In the genomic region with DNA sequence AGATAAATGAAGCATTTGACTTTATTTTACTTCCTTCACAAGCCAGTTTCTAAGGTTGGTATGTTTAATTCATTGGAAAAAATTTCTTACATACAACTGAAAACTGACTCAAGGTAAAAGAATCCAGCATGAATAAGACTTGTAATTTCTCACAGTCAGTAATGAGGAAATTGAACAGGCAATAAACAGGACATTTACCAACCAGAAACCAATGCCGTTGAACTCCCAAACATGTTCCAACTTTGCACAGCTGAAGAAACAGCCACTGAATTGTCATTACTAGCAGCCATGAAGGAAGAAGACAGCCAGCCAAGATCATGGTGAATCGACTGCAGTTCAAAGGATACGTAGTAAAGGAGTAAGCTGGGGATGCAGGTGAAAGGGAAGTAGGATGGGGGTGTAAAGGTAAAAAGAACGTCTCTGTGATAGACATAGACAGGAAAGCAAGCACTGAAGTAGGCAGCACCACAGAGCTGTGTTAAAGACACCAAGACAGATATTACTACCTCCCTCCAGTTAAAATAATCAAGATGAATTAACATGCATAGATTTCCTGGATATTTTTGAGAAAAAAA, we compare ENCODE assay signal across 16 cellular contexts. TPM values are rescaled to one million over a fixed set of nuclear protein-coding genes. Genes with fewer than 3 reads are reported as not detected.
DNase-seq lines count a peak whose midpoint lies in the region; FAIRE-seq and TF ChIP-seq lines count a peak whose summit lies in the region.
"Had no signal": no experiment of that assay in that cellular context is flagged by ENCODE, and none has a peak within 500 bp of the region (broad histone marks: within the 10 kb centered on the region; RNA-seq: fewer than 3 reads in every experiment).

No MANE protein-coding gene starts in this region.

- H3K27me3 ChIP-seq in small intestine (ENCODE audit: control insufficient read depth in 2 of 2, insufficient read depth in 2 of 2, low read length in 2 of 2): no peaks in the 10 kb centered on the region
- H3K27me3 ChIP-seq: heart right ventricle had no signal

- H3K4me3 ChIP-seq in astrocyte of the cerebellum (ENCODE audit: low read depth, low read length): no peak overlapping the region
- no peak overlapping the region for H3K4me3 ChIP-seq in fibroblast of the aortic adventitia (ENCODE audit: low read depth, low read length)
- no peak overlapping the region for H3K4me3 ChIP-seq in small intestine (ENCODE audit: low read depth in 1 of 2, low read length in 2 of 2)
- H3K4me3 ChIP-seq: coronary artery, heart right ventricle, lung had no signal

- in situ Hi-C loops in astrocyte of the cerebellum (cut with HindIII; ENCODE audit: low sequenced_read_pairs): no loop called here

- H3K4me1 ChIP-seq in small intestine (ENCODE audit: control insufficient read depth in 2 of 2, insufficient read depth in 1 of 2, low read depth in 1 of 2, low read length in 1 of 2): peaks cover 0 to 5% of the 10 kb centered on the region in 2 donors

- TF ChIP-seq POLR2A in GM12891 (IDR thresholded peaks at IDR 0.05; ENCODE audit: low read depth, low read length): no peak

- DNase-seq in GM12891 (ENCODE audit: insufficient read length, low spot score) (no peak), astrocyte of the cerebellum (ENCODE audit: low read depth) (peak; percentile 47), fibroblast of the aortic adventitia (ENCODE audit: low read depth) (peak; percentile 59), small intestine (peak; percentile 21), RCC 7860 (ENCODE audit: low spot score) (no peak)
- no peak for DNase-seq in activated CD4-positive, CD25-positive, alpha-beta regulatory T cell treated with anti-CD3 and anti-CD28 coated beads, Interleukin-2, amount 50 U/mL, for 72 hours
- DNase-seq in stimulated activated CD4-positive, alpha-beta T cell treated with anti-CD3 and anti-CD28 coated beads, Interleukin-4, amount 100 ng/mL, for 1 hour: no peak
- DNase-seq in central memory CD4-positive, alpha-beta T cell: no peak
- DNase-seq: activated CD4-positive, alpha-beta T cell treated with anti-CD3 and anti-CD28 coated beads, Interleukin-2, amount 10 ng/mL, durations not matched to agents 7 days and 5 days; activated effector memory CD4-positive, alpha-beta T cell treated with Interleukin-2 at 50 U/mL for 16 hours; heart right ventricle; NCI-H82; stimulated activated naive CD4-positive, alpha-beta T cell had no signal

- no peak overlapping the region for H3K27ac ChIP-seq in small intestine (ENCODE audit: low read depth in 1 of 2, low read length in 1 of 2)
- H3K27ac ChIP-seq: coronary artery, heart right ventricle had no signal

- 19 to 57% (median 43%) methylated on average over 4 of the region's 4 CpGs for WGBS in small intestine, 3 donors

- FAIRE-seq in GM12891 (lab: Jason Lieb, UNC) (peak; percentile 76), small intestine (lab: Jason Lieb, UNC) (no peak), RCC 7860 (lab: Jason Lieb, UNC) (no peak)
- FAIRE-seq: HepG2 had no signal

- TF ChIP-seq CTCF in astrocyte of the cerebellum (IDR thresholded peaks at IDR 0.05; ENCODE audit: low read depth, low read length, missing control alignments) (no peak), fibroblast of the aortic adventitia (IDR thresholded peaks at IDR 0.05; ENCODE audit: insufficient read depth, low read length) (no peak)

- peaks cover 0 to 2% of the 10 kb centered on the region in 2 donors for H3K36me3 ChIP-seq in small intestine (ENCODE audit: control insufficient read depth in 2 of 2, insufficient read depth in 2 of 2, low read length in 2 of 2)

- no peaks in the 10 kb centered on the region for H3K9me3 ChIP-seq in small intestine (ENCODE audit: control insufficient read depth, low read depth)
- H3K9me3 ChIP-seq: heart right ventricle had no signal

TF ChIP-seq in GM12891, 5 proteins besides CTCF, POLR2A, EP300 and RAD21:
- TF ChIP-seq SPI1 (IDR thresholded peaks at IDR 0.05; ENCODE audit: low read depth, low read length) (no peak), PAX5 (IDR thresholded peaks at IDR 0.05; ENCODE audit: insufficient read depth, low read length, severe bottlenecking) (no peak), POU2F2 (IDR thresholded peaks at IDR 0.05; ENCODE audit: low read depth, low read length) (no peak), POLR2AphosphoS5 (IDR thresholded peaks at IDR 0.05; ENCODE audit: low read depth, low read length) (no peak), TAF1 (IDR thresholded peaks at IDR 0.05; ENCODE audit: low read depth, low read length) (no peak)

RNA-seq across cellular contexts. Expression of a gene that starts 21.3 kb away (rescaled TPM):
- polyA plus RNA-seq in GM12891 (2012; ENCODE audit: low read depth, missing spikeins): 5.6 TPM
- 51.9 and 53.1 TPM in 2 replicates for total RNA-seq in fibroblast of the aortic adventitia (ENCODE audit: low replicate concordance)
- 10 to 100 TPM in 1 of 3 donors, 1 to 10 TPM in 2; 1.4 to 80.3 (median 2.9) TPM for polyA plus RNA-seq in small intestine

Comparison
In these comparisons a context has a peak if more than half of its experiments do, and no peak if none do; other contexts are left out.
1. DNase-seq: peak in astrocyte of the cerebellum (single experiment), fibroblast of the aortic adventitia (single experiment) and small intestine (single experiment); none in GM12891 (single experiment), RCC 7860 (single experiment), activated CD4-positive, CD25-positive, alpha-beta regulatory T cell treated with anti-CD3 and anti-CD28 coated beads, Interleukin-2, amount 50 U/mL, for 72 hours (single experiment), stimulated activated CD4-positive, alpha-beta T cell treated with anti-CD3 and anti-CD28 coated beads, Interleukin-4, amount 100 ng/mL, for 1 hour (single experiment) and central memory CD4-positive, alpha-beta T cell (single experiment).